8 cellular contexts compared by ENCODE assay signal in the genomic region with DNA sequence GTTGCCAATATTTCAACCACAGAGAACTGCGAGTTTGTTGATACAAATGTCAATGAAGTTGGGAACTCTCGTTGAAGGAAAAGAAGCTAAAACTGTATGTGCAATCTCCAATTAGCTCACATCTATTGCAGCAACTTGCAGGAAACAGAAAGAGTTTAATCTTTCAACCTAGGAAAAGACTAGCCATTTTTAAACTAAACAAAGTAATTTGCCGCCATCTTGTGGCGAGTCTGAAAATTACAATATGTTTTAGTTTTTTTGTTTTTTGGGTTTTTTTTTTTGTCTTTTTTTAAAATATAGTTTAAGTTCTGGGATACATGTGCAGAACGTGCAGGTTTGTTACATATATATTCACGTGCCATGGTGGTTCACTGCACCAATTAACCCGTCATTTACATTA.
DNase-seq lines count a peak whose midpoint lies in the region; FAIRE-seq and TF ChIP-seq lines count a peak whose summit lies in the region.

No MANE protein-coding gene starts in this region.

- H3K56ac ChIP-seq in mesendoderm (ENCODE audit: low read length), result no peak overlapping the region

- no peak overlapping the region for H3K27ac Mint-ChIP-seq in immature natural killer cell

- no peak overlapping the region for H3K4ac ChIP-seq in mesendoderm (ENCODE audit: low read depth, low read length)

- peaks cover 0 to 3% (median 2%) of the 10 kb centered on the region in 3 donors for H3K27me3 Mint-ChIP-seq in immature natural killer cell (ENCODE audit: low read depth in 3 of 3)

- H3K36me3 ChIP-seq in mesendoderm (ENCODE audit: control insufficient read depth, insufficient read depth, low read length), result no peaks in the 10 kb centered on the region

- no peak overlapping the region for H3K18ac ChIP-seq in mesendoderm (ENCODE audit: low read length)

- no peaks in the 10 kb centered on the region for H3K27me3 ChIP-seq in mesendoderm (ENCODE audit: insufficient read depth, low read length, poor library complexity)

- no CpG with 5 or more reads among the region's 7 CpGs for WGBS in mesendoderm (ENCODE audit: extremely low coverage, insufficient coverage, low lambda C conversion rate)

- no peak overlapping the region for H2BK120ac ChIP-seq in mesendoderm (ENCODE audit: low read depth, low read length)

- no peak overlapping the region for H2BK5ac ChIP-seq in mesendoderm (ENCODE audit: low read length)

- no peak overlapping the region for H3K23ac ChIP-seq in mesendoderm (ENCODE audit: low read length)

- FAIRE-seq in H54 (lab: Jason Lieb, UNC), result no peak

- H3K4me3 Mint-ChIP-seq in immature natural killer cell, result no peak overlapping the region

- no peaks in the 10 kb centered on the region for H3K79me2 ChIP-seq in mesendoderm (ENCODE audit: control insufficient read depth, insufficient read depth, low read length)

- no peak for TF ChIP-seq POLR2A in NB4 (IDR thresholded peaks at IDR 0.05; ENCODE audit: extremely low read depth, insufficient read length)
- TF ChIP-seq POLR2A in H54 (IDR thresholded peaks at IDR 0.05; ENCODE audit: low read depth, low read length), result no peak

- no peak overlapping the region for H3K4me2 ChIP-seq in mesendoderm (ENCODE audit: low read length)

- in situ Hi-C loops in astrocyte of the spinal cord (cut with HindIII; ENCODE audit: low sequenced_read_pairs), result no loop called here

- H3K36me3 Mint-ChIP-seq in immature natural killer cell, result no peaks in the 10 kb centered on the region

- peaks cover 0 to 48% (median 18%) of the 10 kb centered on the region in 6 donors for H3K9me3 Mint-ChIP-seq in immature natural killer cell

- H3K4me1 ChIP-seq in mesendoderm (ENCODE audit: control insufficient read depth, low read depth, low read length), result no peaks in the 10 kb centered on the region

- H4K5ac ChIP-seq in mesendoderm (ENCODE audit: low read length), result no peak overlapping the region

- no peak overlapping the region for H4K8ac ChIP-seq in mesendoderm (ENCODE audit: low read depth, low read length)

- H3K9ac ChIP-seq in mesendoderm (ENCODE audit: low read length), result no peak overlapping the region

- H3K79me1 ChIP-seq in mesendoderm (ENCODE audit: low read length), result no peaks in the 10 kb centered on the region

- TF ChIP-seq CTCF in NB4 (IDR thresholded peaks at IDR 0.05; ENCODE audit: low read depth, low read length), result no peak
- TF ChIP-seq CTCF in astrocyte of the spinal cord (IDR thresholded peaks at IDR 0.05; ENCODE audit: low read depth, low read length), result peak; percentile 27

- no peaks in the 10 kb centered on the region for H3K4me1 Mint-ChIP-seq in immature natural killer cell

- no peak overlapping the region for H2BK15ac ChIP-seq in mesendoderm (replicated peaks; ENCODE audit: low read depth)

- peak; percentile 15 to 33 for DNase-seq in SHP77 (lab: John Stamatoyannopoulos, UW)
- DNase-seq in SHP77 treated with DMSO at 0.1 percent for 48 hours (lab: John Stamatoyannopoulos, UW), result no peak
- DNase-seq in NB4 (ENCODE audit: low read depth), result peak; percentile 37
- DNase-seq in astrocyte of the spinal cord (ENCODE audit: low read depth, low spot score), result peak; percentile 72
- peak; percentile 13 for DNase-seq in mesendoderm
- DNase-seq in immature natural killer cell, result no peak
- no peak for DNase-seq in H54 (ENCODE audit: insufficient read length, low spot score)
- no peak for DNase-seq in NCI-H128 (lab: John Stamatoyannopoulos, UW; ENCODE audit: unreplicated experiment)

- H3K4me3 ChIP-seq in NB4 (ENCODE audit: low read depth, low read length) (no peak overlapping the region), astrocyte of the spinal cord (ENCODE audit: low read depth, low read length) (no peak overlapping the region), mesendoderm (ENCODE audit: low read length) (no peak overlapping the region)

- H2AK5ac ChIP-seq in mesendoderm (ENCODE audit: low read length), result no peak overlapping the region

- no peak overlapping the region for H3K27ac ChIP-seq in mesendoderm (ENCODE audit: low read depth, low read length)

Comparison
In these comparisons a context has a peak if more than half of its experiments do, and no peak if none do; other contexts are left out.
1. DNase-seq: peak in SHP77 (2 of 2), NB4 (single experiment), astrocyte of the spinal cord (single experiment) and mesendoderm (single experiment); none in SHP77 treated with DMSO at 0.1 percent for 48 hours (single experiment), immature natural killer cell (0 of 3), H54 (single experiment) and NCI-H128 (single experiment).